ENCODE assay signal across 1 cellular context in the genomic region with DNA sequence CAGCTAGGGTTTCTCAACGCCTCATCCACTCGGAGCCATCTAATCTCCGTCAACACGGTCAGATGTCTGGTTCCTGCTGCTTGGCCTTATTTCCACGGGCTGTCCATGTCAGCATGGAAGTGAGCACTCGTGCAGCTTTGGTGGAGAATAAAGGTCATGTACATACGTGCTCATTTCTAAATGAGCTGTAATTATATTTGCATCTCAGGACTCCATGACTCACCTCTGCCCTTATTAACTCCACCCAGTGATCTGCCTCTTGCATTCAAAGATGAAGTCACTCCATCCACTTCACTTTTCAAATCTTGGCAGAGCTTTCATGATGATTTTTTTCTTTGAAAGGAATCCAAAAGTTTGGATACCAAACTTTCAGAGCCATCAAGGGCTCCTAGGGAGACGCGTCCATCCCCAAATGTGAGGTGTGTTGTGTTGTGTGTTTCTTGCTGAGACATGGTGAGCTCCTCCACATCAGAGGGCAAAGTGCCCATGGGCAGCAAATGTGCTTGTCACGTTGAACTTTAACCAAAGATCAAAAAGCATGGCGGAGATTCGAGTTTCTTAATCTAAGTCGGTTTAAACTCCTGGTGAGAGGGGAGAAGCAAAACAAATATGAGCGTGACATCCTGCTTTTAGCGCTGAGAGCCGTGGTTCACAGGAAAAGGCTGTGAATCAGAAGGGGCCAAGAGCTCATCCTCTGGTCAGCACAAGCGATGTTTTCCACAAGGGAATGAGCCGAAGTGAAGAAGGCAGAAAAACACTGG.
A peak's percentile ranks its signal among the peaks of the same experiment; 100 is the strongest.
TF ChIP-seq lines count a peak whose summit lies in the region.

No MANE protein-coding gene starts in this region.

TF ChIP-seq in HepG2, 621 proteins besides CTCF, POLR2A, EP300 and RAD21 (continued from another document and continues in another):
- TF ChIP-seq, protein P1, sequence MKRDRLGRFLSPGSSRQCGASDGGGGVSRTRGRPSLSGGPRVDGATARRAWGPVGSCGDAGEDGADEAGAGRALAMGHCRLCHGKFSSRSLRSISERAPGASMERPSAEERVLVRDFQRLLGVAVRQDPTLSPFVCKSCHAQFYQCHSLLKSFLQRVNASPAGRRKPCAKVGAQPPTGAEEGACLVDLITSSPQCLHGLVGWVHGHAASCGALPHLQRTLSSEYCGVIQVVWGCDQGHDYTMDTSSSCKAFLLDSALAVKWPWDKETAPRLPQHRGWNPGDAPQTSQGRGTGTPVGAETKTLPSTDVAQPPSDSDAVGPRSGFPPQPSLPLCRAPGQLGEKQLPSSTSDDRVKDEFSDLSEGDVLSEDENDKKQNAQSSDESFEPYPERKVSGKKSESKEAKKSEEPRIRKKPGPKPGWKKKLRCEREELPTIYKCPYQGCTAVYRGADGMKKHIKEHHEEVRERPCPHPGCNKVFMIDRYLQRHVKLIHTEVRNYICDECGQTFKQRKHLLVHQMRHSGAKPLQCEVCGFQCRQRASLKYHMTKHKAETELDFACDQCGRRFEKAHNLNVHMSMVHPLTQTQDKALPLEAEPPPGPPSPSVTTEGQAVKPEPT (CRISPR knock-in tag; IDR thresholded peaks at IDR 0.05; ENCODE audit: low read depth), result no peak
- TF ChIP-seq ZBTB7B (CRISPR knock-in tag; IDR thresholded peaks at IDR 0.05) (0 out of 2 replicates have a peak, but pooled peaks have one; percentile 39), ZFP82 (CRISPR knock-in tag; IDR thresholded peaks at IDR 0.05; ENCODE audit: borderline replicate concordance) (no peak), DNMT1 (CRISPR knock-in tag; IDR thresholded peaks at IDR 0.05) (no peak), TRIM24 (CRISPR knock-in tag; IDR thresholded peaks at IDR 0.05) (no peak), EZH2 (conservative IDR thresholded peaks at IDR 0.05; ENCODE audit: low read depth, low read length) (no peak), WIZ (CRISPR knock-in tag; IDR thresholded peaks at IDR 0.05) (no peak), JARID2 (CRISPR knock-in tag; IDR thresholded peaks at IDR 0.05; ENCODE audit: insufficient replicate concordance) (no peak), CENPX (CRISPR knock-in tag; IDR thresholded peaks at IDR 0.05) (no peak), ZNF143 (CRISPR knock-in tag; IDR thresholded peaks at IDR 0.05) (0 out of 2 replicates have a peak, but pooled peaks have one; percentile 21), ZBTB42 (CRISPR knock-in tag; IDR thresholded peaks at IDR 0.05) (no peak), ZNF234 (CRISPR knock-in tag; conservative IDR thresholded peaks at IDR 0.05) (no peak), PITX1 (CRISPR knock-in tag; IDR thresholded peaks at IDR 0.05) (no peak), KDM4B (CRISPR knock-in tag; IDR thresholded peaks at IDR 0.05) (no peak), NONO (IDR thresholded peaks at IDR 0.05) (no peak), NONO (CRISPR knock-in tag; conservative IDR thresholded peaks at IDR 0.05) (no peak), MXI1 (IDR thresholded peaks at IDR 0.05; ENCODE audit: borderline replicate concordance, low read depth, low read length) (no peak; the same call in 2 of the 3 replicates), NR3C1 (CRISPR knock-in tag; IDR thresholded peaks at IDR 0.05) (no peak), REPIN1 (CRISPR knock-in tag; IDR thresholded peaks at IDR 0.05; ENCODE audit: borderline replicate concordance, low read depth) (no peak), ZSCAN21 (CRISPR knock-in tag; IDR thresholded peaks at IDR 0.05; ENCODE audit: borderline replicate concordance) (no peak), POGZ (CRISPR knock-in tag; IDR thresholded peaks at IDR 0.05) (peak; percentile 80), MBNL3 (CRISPR knock-in tag; conservative IDR thresholded peaks at IDR 0.05) (no peak)
- TF ChIP-seq, protein P2, sequence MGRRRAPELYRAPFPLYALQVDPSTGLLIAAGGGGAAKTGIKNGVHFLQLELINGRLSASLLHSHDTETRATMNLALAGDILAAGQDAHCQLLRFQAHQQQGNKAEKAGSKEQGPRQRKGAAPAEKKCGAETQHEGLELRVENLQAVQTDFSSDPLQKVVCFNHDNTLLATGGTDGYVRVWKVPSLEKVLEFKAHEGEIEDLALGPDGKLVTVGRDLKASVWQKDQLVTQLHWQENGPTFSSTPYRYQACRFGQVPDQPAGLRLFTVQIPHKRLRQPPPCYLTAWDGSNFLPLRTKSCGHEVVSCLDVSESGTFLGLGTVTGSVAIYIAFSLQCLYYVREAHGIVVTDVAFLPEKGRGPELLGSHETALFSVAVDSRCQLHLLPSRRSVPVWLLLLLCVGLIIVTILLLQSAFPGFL (CRISPR knock-in tag; IDR thresholded peaks at IDR 0.05), result no peak
- TF ChIP-seq, protein P3, sequence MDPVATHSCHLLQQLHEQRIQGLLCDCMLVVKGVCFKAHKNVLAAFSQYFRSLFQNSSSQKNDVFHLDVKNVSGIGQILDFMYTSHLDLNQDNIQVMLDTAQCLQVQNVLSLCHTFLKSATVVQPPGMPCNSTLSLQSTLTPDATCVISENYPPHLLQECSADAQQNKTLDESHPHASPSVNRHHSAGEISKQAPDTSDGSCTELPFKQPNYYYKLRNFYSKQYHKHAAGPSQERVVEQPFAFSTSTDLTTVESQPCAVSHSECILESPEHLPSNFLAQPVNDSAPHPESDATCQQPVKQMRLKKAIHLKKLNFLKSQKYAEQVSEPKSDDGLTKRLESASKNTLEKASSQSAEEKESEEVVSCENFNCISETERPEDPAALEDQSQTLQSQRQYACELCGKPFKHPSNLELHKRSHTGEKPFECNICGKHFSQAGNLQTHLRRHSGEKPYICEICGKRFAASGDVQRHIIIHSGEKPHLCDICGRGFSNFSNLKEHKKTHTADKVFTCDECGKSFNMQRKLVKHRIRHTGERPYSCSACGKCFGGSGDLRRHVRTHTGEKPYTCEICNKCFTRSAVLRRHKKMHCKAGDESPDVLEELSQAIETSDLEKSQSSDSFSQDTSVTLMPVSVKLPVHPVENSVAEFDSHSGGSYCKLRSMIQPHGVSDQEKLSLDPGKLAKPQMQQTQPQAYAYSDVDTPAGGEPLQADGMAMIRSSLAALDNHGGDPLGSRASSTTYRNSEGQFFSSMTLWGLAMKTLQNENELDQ (CRISPR knock-in tag; IDR thresholded peaks at IDR 0.05; ENCODE audit: borderline replicate concordance), result no peak
- TF ChIP-seq, protein P4, sequence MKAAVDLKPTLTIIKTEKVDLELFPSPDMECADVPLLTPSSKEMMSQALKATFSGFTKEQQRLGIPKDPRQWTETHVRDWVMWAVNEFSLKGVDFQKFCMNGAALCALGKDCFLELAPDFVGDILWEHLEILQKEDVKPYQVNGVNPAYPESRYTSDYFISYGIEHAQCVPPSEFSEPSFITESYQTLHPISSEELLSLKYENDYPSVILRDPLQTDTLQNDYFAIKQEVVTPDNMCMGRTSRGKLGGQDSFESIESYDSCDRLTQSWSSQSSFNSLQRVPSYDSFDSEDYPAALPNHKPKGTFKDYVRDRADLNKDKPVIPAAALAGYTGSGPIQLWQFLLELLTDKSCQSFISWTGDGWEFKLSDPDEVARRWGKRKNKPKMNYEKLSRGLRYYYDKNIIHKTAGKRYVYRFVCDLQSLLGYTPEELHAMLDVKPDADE (CRISPR knock-in tag; IDR thresholded peaks at IDR 0.05), result no peak
- TF ChIP-seq, protein P5, sequence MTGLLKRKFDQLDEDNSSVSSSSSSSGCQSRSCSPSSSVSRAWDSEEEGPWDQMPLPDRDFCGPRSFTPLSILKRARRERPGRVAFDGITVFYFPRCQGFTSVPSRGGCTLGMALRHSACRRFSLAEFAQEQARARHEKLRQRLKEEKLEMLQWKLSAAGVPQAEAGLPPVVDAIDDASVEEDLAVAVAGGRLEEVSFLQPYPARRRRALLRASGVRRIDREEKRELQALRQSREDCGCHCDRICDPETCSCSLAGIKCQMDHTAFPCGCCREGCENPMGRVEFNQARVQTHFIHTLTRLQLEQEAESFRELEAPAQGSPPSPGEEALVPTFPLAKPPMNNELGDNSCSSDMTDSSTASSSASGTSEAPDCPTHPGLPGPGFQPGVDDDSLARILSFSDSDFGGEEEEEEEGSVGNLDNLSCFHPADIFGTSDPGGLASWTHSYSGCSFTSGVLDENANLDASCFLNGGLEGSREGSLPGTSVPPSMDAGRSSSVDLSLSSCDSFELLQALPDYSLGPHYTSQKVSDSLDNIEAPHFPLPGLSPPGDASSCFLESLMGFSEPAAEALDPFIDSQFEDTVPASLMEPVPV (CRISPR knock-in tag; IDR thresholded peaks at IDR 0.05), result no peak
- TF ChIP-seq, protein P6, sequence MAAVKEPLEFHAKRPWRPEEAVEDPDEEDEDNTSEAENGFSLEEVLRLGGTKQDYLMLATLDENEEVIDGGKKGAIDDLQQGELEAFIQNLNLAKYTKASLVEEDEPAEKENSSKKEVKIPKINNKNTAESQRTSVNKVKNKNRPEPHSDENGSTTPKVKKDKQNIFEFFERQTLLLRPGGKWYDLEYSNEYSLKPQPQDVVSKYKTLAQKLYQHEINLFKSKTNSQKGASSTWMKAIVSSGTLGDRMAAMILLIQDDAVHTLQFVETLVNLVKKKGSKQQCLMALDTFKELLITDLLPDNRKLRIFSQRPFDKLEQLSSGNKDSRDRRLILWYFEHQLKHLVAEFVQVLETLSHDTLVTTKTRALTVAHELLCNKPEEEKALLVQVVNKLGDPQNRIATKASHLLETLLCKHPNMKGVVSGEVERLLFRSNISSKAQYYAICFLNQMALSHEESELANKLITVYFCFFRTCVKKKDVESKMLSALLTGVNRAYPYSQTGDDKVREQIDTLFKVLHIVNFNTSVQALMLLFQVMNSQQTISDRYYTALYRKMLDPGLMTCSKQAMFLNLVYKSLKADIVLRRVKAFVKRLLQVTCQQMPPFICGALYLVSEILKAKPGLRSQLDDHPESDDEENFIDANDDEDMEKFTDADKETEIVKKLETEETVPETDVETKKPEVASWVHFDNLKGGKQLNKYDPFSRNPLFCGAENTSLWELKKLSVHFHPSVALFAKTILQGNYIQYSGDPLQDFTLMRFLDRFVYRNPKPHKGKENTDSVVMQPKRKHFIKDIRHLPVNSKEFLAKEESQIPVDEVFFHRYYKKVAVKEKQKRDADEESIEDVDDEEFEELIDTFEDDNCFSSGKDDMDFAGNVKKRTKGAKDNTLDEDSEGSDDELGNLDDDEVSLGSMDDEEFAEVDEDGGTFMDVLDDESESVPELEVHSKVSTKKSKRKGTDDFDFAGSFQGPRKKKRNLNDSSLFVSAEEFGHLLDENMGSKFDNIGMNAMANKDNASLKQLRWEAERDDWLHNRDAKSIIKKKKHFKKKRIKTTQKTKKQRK (IDR thresholded peaks at IDR 0.05; ENCODE audit: low read length), result no peak
- TF ChIP-seq, protein P7, sequence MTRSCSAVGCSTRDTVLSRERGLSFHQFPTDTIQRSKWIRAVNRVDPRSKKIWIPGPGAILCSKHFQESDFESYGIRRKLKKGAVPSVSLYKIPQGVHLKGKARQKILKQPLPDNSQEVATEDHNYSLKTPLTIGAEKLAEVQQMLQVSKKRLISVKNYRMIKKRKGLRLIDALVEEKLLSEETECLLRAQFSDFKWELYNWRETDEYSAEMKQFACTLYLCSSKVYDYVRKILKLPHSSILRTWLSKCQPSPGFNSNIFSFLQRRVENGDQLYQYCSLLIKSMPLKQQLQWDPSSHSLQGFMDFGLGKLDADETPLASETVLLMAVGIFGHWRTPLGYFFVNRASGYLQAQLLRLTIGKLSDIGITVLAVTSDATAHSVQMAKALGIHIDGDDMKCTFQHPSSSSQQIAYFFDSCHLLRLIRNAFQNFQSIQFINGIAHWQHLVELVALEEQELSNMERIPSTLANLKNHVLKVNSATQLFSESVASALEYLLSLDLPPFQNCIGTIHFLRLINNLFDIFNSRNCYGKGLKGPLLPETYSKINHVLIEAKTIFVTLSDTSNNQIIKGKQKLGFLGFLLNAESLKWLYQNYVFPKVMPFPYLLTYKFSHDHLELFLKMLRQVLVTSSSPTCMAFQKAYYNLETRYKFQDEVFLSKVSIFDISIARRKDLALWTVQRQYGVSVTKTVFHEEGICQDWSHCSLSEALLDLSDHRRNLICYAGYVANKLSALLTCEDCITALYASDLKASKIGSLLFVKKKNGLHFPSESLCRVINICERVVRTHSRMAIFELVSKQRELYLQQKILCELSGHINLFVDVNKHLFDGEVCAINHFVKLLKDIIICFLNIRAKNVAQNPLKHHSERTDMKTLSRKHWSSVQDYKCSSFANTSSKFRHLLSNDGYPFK (CRISPR knock-in tag; IDR thresholded peaks at IDR 0.05; ENCODE audit: borderline replicate concordance), result no peak
- TF ChIP-seq, protein P8, sequence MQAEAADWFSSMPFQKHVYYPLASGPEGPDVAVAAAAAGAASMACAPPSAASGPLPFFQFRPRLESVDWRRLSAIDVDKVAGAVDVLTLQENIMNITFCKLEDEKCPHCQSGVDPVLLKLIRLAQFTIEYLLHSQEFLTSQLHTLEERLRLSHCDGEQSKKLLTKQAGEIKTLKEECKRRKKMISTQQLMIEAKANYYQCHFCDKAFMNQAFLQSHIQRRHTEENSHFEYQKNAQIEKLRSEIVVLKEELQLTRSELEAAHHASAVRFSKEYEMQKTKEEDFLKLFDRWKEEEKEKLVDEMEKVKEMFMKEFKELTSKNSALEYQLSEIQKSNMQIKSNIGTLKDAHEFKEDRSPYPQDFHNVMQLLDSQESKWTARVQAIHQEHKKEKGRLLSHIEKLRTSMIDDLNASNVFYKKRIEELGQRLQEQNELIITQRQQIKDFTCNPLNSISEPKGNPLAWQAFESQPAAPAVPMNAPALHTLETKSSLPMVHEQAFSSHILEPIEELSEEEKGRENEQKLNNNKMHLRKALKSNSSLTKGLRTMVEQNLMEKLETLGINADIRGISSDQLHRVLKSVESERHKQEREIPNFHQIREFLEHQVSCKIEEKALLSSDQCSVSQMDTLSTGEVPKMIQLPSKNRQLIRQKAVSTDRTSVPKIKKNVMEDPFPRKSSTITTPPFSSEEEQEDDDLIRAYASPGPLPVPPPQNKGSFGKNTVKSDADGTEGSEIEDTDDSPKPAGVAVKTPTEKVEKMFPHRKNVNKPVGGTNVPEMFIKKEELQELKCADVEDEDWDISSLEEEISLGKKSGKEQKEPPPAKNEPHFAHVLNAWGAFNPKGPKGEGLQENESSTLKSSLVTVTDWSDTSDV (CRISPR knock-in tag; IDR thresholded peaks at IDR 0.05), result no peak
- TF ChIP-seq, protein P9, sequence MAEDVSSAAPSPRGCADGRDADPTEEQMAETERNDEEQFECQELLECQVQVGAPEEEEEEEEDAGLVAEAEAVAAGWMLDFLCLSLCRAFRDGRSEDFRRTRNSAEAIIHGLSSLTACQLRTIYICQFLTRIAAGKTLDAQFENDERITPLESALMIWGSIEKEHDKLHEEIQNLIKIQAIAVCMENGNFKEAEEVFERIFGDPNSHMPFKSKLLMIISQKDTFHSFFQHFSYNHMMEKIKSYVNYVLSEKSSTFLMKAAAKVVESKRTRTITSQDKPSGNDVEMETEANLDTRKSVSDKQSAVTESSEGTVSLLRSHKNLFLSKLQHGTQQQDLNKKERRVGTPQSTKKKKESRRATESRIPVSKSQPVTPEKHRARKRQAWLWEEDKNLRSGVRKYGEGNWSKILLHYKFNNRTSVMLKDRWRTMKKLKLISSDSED (CRISPR knock-in tag; IDR thresholded peaks at IDR 0.05), result no peak
- TF ChIP-seq, protein P10, sequence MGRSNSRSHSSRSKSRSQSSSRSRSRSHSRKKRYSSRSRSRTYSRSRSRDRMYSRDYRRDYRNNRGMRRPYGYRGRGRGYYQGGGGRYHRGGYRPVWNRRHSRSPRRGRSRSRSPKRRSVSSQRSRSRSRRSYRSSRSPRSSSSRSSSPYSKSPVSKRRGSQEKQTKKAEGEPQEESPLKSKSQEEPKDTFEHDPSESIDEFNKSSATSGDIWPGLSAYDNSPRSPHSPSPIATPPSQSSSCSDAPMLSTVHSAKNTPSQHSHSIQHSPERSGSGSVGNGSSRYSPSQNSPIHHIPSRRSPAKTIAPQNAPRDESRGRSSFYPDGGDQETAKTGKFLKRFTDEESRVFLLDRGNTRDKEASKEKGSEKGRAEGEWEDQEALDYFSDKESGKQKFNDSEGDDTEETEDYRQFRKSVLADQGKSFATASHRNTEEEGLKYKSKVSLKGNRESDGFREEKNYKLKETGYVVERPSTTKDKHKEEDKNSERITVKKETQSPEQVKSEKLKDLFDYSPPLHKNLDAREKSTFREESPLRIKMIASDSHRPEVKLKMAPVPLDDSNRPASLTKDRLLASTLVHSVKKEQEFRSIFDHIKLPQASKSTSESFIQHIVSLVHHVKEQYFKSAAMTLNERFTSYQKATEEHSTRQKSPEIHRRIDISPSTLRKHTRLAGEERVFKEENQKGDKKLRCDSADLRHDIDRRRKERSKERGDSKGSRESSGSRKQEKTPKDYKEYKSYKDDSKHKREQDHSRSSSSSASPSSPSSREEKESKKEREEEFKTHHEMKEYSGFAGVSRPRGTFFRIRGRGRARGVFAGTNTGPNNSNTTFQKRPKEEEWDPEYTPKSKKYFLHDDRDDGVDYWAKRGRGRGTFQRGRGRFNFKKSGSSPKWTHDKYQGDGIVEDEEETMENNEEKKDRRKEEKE (IDR thresholded peaks at IDR 0.05), result no peak
